ENCODE assay signal across 2 cellular contexts in the genomic region with DNA sequence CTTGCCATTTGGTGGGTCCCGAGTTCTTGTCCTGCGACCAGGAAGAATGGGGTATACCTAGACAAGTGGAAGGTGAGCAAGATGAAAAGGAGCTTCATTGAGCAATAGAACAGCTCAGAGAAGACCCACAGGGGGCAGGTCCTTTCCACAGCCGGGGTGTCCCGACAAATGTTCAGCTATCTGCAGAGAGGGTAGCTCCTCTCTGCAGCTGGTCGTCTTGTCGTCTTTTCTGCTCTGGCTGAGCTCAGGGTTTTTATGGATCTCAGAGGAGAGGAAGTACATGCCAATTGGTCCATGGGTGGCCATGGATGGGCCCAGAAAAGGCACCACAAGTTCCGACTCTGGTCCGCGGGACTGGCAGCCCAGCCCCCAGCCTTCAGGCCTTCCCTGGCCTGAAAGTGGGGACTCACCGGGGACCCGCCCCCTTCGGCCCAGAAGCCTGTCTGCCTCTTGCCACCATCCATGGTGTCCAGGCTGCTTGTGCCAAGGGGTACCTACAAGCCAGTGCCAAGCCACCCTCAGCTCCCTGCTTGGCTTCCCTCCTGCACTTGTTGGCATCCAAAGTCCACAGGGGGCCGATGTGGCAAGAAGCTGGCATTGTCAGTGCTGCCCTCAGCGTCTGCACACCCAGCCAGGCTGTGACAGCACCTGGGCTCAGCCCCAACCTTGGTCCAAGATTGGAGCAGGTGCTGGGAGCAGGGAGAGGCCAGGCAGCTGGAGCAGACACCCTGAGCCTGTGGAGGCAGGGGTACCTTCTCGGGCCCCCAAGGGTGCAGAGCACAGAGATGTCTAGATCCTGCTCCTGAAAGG.
A peak's percentile ranks its signal among the peaks of the same experiment; 100 is the strongest.
TF ChIP-seq lines count a peak whose summit lies in the region.

No MANE protein-coding gene starts in this region.

TF ChIP-seq in liver, 16 proteins besides CTCF, POLR2A, EP300 and RAD21 (continued from another document):
- TF ChIP-seq, protein P1, sequence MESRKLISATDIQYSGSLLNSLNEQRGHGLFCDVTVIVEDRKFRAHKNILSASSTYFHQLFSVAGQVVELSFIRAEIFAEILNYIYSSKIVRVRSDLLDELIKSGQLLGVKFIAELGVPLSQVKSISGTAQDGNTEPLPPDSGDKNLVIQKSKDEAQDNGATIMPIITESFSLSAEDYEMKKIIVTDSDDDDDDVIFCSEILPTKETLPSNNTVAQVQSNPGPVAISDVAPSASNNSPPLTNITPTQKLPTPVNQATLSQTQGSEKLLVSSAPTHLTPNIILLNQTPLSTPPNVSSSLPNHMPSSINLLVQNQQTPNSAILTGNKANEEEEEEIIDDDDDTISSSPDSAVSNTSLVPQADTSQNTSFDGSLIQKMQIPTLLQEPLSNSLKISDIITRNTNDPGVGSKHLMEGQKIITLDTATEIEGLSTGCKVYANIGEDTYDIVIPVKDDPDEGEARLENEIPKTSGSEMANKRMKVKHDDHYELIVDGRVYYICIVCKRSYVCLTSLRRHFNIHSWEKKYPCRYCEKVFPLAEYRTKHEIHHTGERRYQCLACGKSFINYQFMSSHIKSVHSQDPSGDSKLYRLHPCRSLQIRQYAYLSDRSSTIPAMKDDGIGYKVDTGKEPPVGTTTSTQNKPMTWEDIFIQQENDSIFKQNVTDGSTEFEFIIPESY (IDR thresholded peaks at IDR 0.05), result no peak
- TF ChIP-seq, protein P2, sequence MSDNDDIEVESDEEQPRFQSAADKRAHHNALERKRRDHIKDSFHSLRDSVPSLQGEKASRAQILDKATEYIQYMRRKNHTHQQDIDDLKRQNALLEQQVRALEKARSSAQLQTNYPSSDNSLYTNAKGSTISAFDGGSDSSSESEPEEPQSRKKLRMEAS (IDR thresholded peaks at IDR 0.05), result no peak
- TF ChIP-seq, protein P3, sequence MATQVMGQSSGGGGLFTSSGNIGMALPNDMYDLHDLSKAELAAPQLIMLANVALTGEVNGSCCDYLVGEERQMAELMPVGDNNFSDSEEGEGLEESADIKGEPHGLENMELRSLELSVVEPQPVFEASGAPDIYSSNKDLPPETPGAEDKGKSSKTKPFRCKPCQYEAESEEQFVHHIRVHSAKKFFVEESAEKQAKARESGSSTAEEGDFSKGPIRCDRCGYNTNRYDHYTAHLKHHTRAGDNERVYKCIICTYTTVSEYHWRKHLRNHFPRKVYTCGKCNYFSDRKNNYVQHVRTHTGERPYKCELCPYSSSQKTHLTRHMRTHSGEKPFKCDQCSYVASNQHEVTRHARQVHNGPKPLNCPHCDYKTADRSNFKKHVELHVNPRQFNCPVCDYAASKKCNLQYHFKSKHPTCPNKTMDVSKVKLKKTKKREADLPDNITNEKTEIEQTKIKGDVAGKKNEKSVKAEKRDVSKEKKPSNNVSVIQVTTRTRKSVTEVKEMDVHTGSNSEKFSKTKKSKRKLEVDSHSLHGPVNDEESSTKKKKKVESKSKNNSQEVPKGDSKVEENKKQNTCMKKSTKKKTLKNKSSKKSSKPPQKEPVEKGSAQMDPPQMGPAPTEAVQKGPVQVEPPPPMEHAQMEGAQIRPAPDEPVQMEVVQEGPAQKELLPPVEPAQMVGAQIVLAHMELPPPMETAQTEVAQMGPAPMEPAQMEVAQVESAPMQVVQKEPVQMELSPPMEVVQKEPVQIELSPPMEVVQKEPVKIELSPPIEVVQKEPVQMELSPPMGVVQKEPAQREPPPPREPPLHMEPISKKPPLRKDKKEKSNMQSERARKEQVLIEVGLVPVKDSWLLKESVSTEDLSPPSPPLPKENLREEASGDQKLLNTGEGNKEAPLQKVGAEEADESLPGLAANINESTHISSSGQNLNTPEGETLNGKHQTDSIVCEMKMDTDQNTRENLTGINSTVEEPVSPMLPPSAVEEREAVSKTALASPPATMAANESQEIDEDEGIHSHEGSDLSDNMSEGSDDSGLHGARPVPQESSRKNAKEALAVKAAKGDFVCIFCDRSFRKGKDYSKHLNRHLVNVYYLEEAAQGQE (IDR thresholded peaks at IDR 0.05), result peak; percentile 59
- TF ChIP-seq SP1 (IDR thresholded peaks at IDR 0.05), result peak; percentile 80
- TF ChIP-seq YY1 (IDR thresholded peaks at IDR 0.05), result no peak
- TF ChIP-seq GABPA (IDR thresholded peaks at IDR 0.05 in 1 of 2, conservative IDR thresholded peaks at IDR 0.05 in 1 of 2), result no peak
- no peak for TF ChIP-seq NR2F2 (IDR thresholded peaks at IDR 0.05)
- no peak for TF ChIP-seq EGR1 (IDR thresholded peaks at IDR 0.05; ENCODE audit: low read depth in 2 of 2)
- TF ChIP-seq HNF4A (conservative IDR thresholded peaks at IDR 0.05), result peak; percentile 94 to 99
- TF ChIP-seq FOXA1 (IDR thresholded peaks at IDR 0.05), result peak; percentile 77
- peak; percentile 46 to 92 for TF ChIP-seq RXRA (IDR thresholded peaks at IDR 0.05)

TF ChIP-seq in HepG2, 621 proteins besides CTCF, POLR2A, EP300 and RAD21 (continued from another document):
- TF ChIP-seq, protein P4, sequence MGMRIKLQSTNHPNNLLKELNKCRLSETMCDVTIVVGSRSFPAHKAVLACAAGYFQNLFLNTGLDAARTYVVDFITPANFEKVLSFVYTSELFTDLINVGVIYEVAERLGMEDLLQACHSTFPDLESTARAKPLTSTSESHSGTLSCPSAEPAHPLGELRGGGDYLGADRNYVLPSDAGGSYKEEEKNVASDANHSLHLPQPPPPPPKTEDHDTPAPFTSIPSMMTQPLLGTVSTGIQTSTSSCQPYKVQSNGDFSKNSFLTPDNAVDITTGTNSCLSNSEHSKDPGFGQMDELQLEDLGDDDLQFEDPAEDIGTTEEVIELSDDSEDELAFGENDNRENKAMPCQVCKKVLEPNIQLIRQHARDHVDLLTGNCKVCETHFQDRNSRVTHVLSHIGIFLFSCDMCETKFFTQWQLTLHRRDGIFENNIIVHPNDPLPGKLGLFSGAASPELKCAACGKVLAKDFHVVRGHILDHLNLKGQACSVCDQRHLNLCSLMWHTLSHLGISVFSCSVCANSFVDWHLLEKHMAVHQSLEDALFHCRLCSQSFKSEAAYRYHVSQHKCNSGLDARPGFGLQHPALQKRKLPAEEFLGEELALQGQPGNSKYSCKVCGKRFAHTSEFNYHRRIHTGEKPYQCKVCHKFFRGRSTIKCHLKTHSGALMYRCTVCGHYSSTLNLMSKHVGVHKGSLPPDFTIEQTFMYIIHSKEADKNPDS (CRISPR knock-in tag; IDR thresholded peaks at IDR 0.05), result no peak
TF ChIP-seq in HepG2: peak in this region for 0.
